In genomic region chr1:185287451-185287850, GRCh38 we compare ENCODE assay signal across 17 cellular contexts. TPM values are rescaled to one million over a fixed set of nuclear protein-coding genes. Genes with fewer than 3 reads are reported as not detected.
A peak's percentile ranks its signal among the peaks of the same experiment; 100 is the strongest.
DNase-seq lines count a peak whose midpoint lies in the region; ATAC-seq and TF ChIP-seq lines count a peak whose summit lies in the region.
"Had no signal": no experiment of that assay in that cellular context is flagged by ENCODE, and none has a peak within 500 bp of the region (broad histone marks: within the 10 kb centered on the region; RNA-seq: fewer than 3 reads in every experiment).

No MANE protein-coding gene starts in this region.

- H3K27ac ChIP-seq in foreskin keratinocyte (no peak overlapping the region), ascending aorta (no peak overlapping the region)
- H3K27ac ChIP-seq: BLaER1 had no signal

- H3K27ac Mint-ChIP-seq in activated CD8-positive, alpha-beta T cell treated with anti-CD3 and anti-CD28 coated beads for 36 hours = no peak overlapping the region
- no peak overlapping the region for H3K27ac Mint-ChIP-seq in activated CD8-positive, alpha-beta T cell treated with anti-CD3 and anti-CD28 coated beads, Interleukin-2, amount 10 ng/mL, durations not matched to agents 7 days and 5 days
- H3K27ac Mint-ChIP-seq in T-helper 17 cell = peak overlapping the region; percentile 39
- H3K27ac Mint-ChIP-seq in activated T-helper 17 cell treated with anti-CD3 and anti-CD28 coated beads, Interleukin-2, amount 50 U/mL, for 72 hours = peak overlapping the region; percentile 29
- H3K27ac Mint-ChIP-seq: CD14-positive monocyte, GM23338 had no signal

- H3K4me3 Mint-ChIP-seq in activated CD8-positive, alpha-beta T cell treated with anti-CD3 and anti-CD28 coated beads for 36 hours = no peak overlapping the region
- H3K4me3 Mint-ChIP-seq in activated CD8-positive, alpha-beta T cell treated with anti-CD3 and anti-CD28 coated beads, Interleukin-2, amount 10 ng/mL, durations not matched to agents 7 days and 5 days = no peak overlapping the region
- H3K4me3 Mint-ChIP-seq in T-helper 17 cell = no peak overlapping the region
- H3K4me3 Mint-ChIP-seq in activated T-helper 17 cell treated with anti-CD3 and anti-CD28 coated beads, Interleukin-2, amount 50 U/mL, for 72 hours = no peak overlapping the region
- H3K4me3 Mint-ChIP-seq: CD14-positive monocyte; CD4-positive, alpha-beta memory T cell; GM23338 had no signal

- intact Hi-C loops in activated CD8-positive, alpha-beta T cell treated with anti-CD3 and anti-CD28 coated beads for 36 hours (cut with micrococcal nuclease) = no loop called here
- intact Hi-C loops in ascending aorta (cut with DNase I) = no loop called here

- no peaks in the 10 kb centered on the region for H3K27me3 Mint-ChIP-seq in activated CD8-positive, alpha-beta T cell treated with anti-CD3 and anti-CD28 coated beads for 36 hours
- H3K27me3 Mint-ChIP-seq in activated CD8-positive, alpha-beta T cell treated with anti-CD3 and anti-CD28 coated beads, Interleukin-2, amount 10 ng/mL, durations not matched to agents 7 days and 5 days (ENCODE audit: low read depth) = no peaks in the 10 kb centered on the region
- no peaks in the 10 kb centered on the region for H3K27me3 Mint-ChIP-seq in T-helper 17 cell
- H3K27me3 Mint-ChIP-seq in activated T-helper 17 cell treated with anti-CD3 and anti-CD28 coated beads, Interleukin-2, amount 50 U/mL, for 72 hours = no peaks in the 10 kb centered on the region
- H3K27me3 Mint-ChIP-seq: CD4-positive, alpha-beta memory T cell had no signal

- peaks cover 11% of the 10 kb centered on the region for H3K36me3 Mint-ChIP-seq in activated CD8-positive, alpha-beta T cell treated with anti-CD3 and anti-CD28 coated beads for 36 hours (ENCODE audit: low read depth)
- H3K36me3 Mint-ChIP-seq in activated CD8-positive, alpha-beta T cell treated with anti-CD3 and anti-CD28 coated beads, Interleukin-2, amount 10 ng/mL, durations not matched to agents 7 days and 5 days (ENCODE audit: low read depth) = peaks cover 24% of the 10 kb centered on the region
- no peaks in the 10 kb centered on the region for H3K36me3 Mint-ChIP-seq in T-helper 17 cell (ENCODE audit: low read depth)
- H3K36me3 Mint-ChIP-seq in activated T-helper 17 cell treated with anti-CD3 and anti-CD28 coated beads, Interleukin-2, amount 50 U/mL, for 72 hours (ENCODE audit: low read depth) = peaks cover 17% of the 10 kb centered on the region

- peak; percentile 21 for DNase-seq in activated CD8-positive, alpha-beta T cell treated with anti-CD3 and anti-CD28 coated beads for 36 hours
- no peak for DNase-seq in activated CD8-positive, alpha-beta T cell treated with anti-CD3 and anti-CD28 coated beads, Interleukin-2, amount 10 ng/mL, durations not matched to agents 7 days and 5 days
- DNase-seq in T-helper 17 cell (no peak), foreskin keratinocyte (no peak), DMS153 treated with DMSO at 0.1 percent for 48 hours (lab: John Stamatoyannopoulos, UW; ENCODE audit: unreplicated experiment) (no peak), ascending aorta (ENCODE audit: low spot score in 2 of 2) (no peak)
- DNase-seq: 8988T; CD4-positive, alpha-beta memory T cell; DMS153; DMS79 treated with DMSO at 0.1 percent for 48 hours; GF-D8; HCEC 1CT had no signal

- H3K9me3 Mint-ChIP-seq in activated CD8-positive, alpha-beta T cell treated with anti-CD3 and anti-CD28 coated beads for 36 hours = no peaks in the 10 kb centered on the region
- no peaks in the 10 kb centered on the region for H3K9me3 Mint-ChIP-seq in activated CD8-positive, alpha-beta T cell treated with anti-CD3 and anti-CD28 coated beads, Interleukin-2, amount 10 ng/mL, durations not matched to agents 7 days and 5 days (ENCODE audit: insufficient read depth)
- H3K9me3 Mint-ChIP-seq in activated T-helper 17 cell treated with anti-CD3 and anti-CD28 coated beads, Interleukin-2, amount 50 U/mL, for 72 hours = peaks cover 5% of the 10 kb centered on the region

- POLR2A ChIA-PET in activated CD8-positive, alpha-beta T cell treated with anti-CD3 and anti-CD28 coated beads for 36 hours (lab: Charles Lee) = interaction anchor here (0.7 to 1.3 kb wide), 3 partner anchors 14 to 21 kb away, joined by 3 read pairs; no protein-coding TSS in a partner anchor
- POLR2A ChIA-PET in activated CD8-positive, alpha-beta T cell treated with anti-CD3 and anti-CD28 coated beads, Interleukin-2, amount 10 ng/mL, durations not matched to agents 7 days and 5 days (lab: Charles Lee) = no interaction called here

- peak; percentile 52 for ATAC-seq in activated CD8-positive, alpha-beta T cell treated with anti-CD3 and anti-CD28 coated beads for 36 hours
- ATAC-seq in activated CD8-positive, alpha-beta T cell treated with anti-CD3 and anti-CD28 coated beads, Interleukin-2, amount 10 ng/mL, durations not matched to agents 7 days and 5 days = no peak
- ATAC-seq in T-helper 17 cell (no peak), foreskin keratinocyte (peak; percentile 51), HG02938 (IDR thresholded peaks at IDR 0.05; ENCODE audit: unreplicated experiment) (no peak)
- ATAC-seq in activated T-helper 17 cell treated with anti-CD3 and anti-CD28 coated beads, Interleukin-2, amount 50 U/mL, for 72 hours (replicated peaks) = peak; percentile 39
- ATAC-seq: GM23338 had no signal

- H3K27me3 ChIP-seq in foreskin keratinocyte = no peaks in the 10 kb centered on the region
- H3K27me3 ChIP-seq in ascending aorta = no peaks in the 10 kb centered on the region
- H3K27me3 ChIP-seq: BLaER1 had no signal

- H3K9me3 ChIP-seq in T-helper 17 cell (ENCODE audit: control insufficient read depth, low read length, poor library complexity, severe bottlenecking) (no peaks in the 10 kb centered on the region), ascending aorta (no peaks in the 10 kb centered on the region)
- H3K9me3 ChIP-seq: BLaER1 had no signal

- TF ChIP-seq CTCF in activated CD8-positive, alpha-beta T cell treated with anti-CD3 and anti-CD28 coated beads for 36 hours (IDR thresholded peaks at IDR 0.05) = peak; percentile 22
- TF ChIP-seq CTCF in foreskin keratinocyte (conservative IDR thresholded peaks at IDR 0.05) (no peak), ascending aorta (IDR thresholded peaks at IDR 0.05) (no peak)

- H3K4me1 Mint-ChIP-seq in activated CD8-positive, alpha-beta T cell treated with anti-CD3 and anti-CD28 coated beads for 36 hours (ENCODE audit: low read depth) = peaks cover 37% of the 10 kb centered on the region
- H3K4me1 Mint-ChIP-seq in activated CD8-positive, alpha-beta T cell treated with anti-CD3 and anti-CD28 coated beads, Interleukin-2, amount 10 ng/mL, durations not matched to agents 7 days and 5 days (ENCODE audit: low read depth) = peaks cover 21% of the 10 kb centered on the region
- H3K4me1 Mint-ChIP-seq in T-helper 17 cell = peaks cover 21% of the 10 kb centered on the region
- peaks cover 25% of the 10 kb centered on the region for H3K4me1 Mint-ChIP-seq in activated T-helper 17 cell treated with anti-CD3 and anti-CD28 coated beads, Interleukin-2, amount 50 U/mL, for 72 hours

- no peaks in the 10 kb centered on the region for H3K36me3 ChIP-seq in ascending aorta

- no peak overlapping the region for H3K4me3 ChIP-seq in ascending aorta
- H3K4me3 ChIP-seq: BLaER1, GM23338 had no signal

- no peaks in the 10 kb centered on the region for H3K4me1 ChIP-seq in foreskin keratinocyte
- no peaks in the 10 kb centered on the region for H3K4me1 ChIP-seq in ascending aorta
- H3K4me1 ChIP-seq: BLaER1 had no signal

- CTCF ChIA-PET in activated CD8-positive, alpha-beta T cell treated with anti-CD3 and anti-CD28 coated beads for 36 hours (lab: Charles Lee) = interaction anchor here (0.9 to 1.5 kb wide), 4 partner anchors 14 to 394 kb away, joined by 3 read pairs; no protein-coding TSS in a partner anchor
- CTCF ChIA-PET in activated CD8-positive, alpha-beta T cell treated with anti-CD3 and anti-CD28 coated beads, Interleukin-2, amount 10 ng/mL, durations not matched to agents 7 days and 5 days (lab: Charles Lee) = interaction anchor here (0.7 kb wide), 1 partner anchor 117 kb away, joined by 3 read pairs; no protein-coding TSS in a partner anchor

RNA-seq across cellular contexts. Expression of gene IVNS1ABP, which starts 29.6 kb away (rescaled TPM):
- 100 to 1,000 TPM; 244 to 256 TPM for total RNA-seq in activated CD8-positive, alpha-beta T cell treated with anti-CD3 and anti-CD28 coated beads for 36 hours
- total RNA-seq in activated CD8-positive, alpha-beta T cell treated with anti-CD3 and anti-CD28 coated beads, Interleukin-2, amount 10 ng/mL, durations not matched to agents 7 days and 5 days = 100 to 1,000 TPM; 216 to 234 TPM
- total RNA-seq in T-helper 17 cell = 100 to 1,000 TPM; 467 to 499 TPM
- 100 to 1,000 TPM; 215 to 269 TPM for total RNA-seq in activated T-helper 17 cell treated with anti-CD3 and anti-CD28 coated beads, Interleukin-2, amount 50 U/mL, for 72 hours
- total RNA-seq in foreskin keratinocyte = 73.4 and 76.4 TPM in 2 replicates
- 39.8 and 45.6 TPM in 2 replicates for polyA plus RNA-seq in foreskin keratinocyte
- total RNA-seq in ascending aorta = 61.0 TPM

Comparison
In these comparisons a context has a peak if more than half of its experiments do, and no peak if none do; other contexts are left out.
1. ATAC-seq: peak in activated CD8-positive, alpha-beta T cell treated with anti-CD3 and anti-CD28 coated beads for 36 hours (single experiment), activated T-helper 17 cell treated with anti-CD3 and anti-CD28 coated beads, Interleukin-2, amount 50 U/mL, for 72 hours (single experiment) and foreskin keratinocyte (single experiment); none in activated CD8-positive, alpha-beta T cell treated with anti-CD3 and anti-CD28 coated beads, Interleukin-2, amount 10 ng/mL, durations not matched to agents 7 days and 5 days (single experiment), T-helper 17 cell (single experiment) and HG02938 (single experiment).
2. H3K27ac Mint-ChIP-seq: peak in T-helper 17 cell (single experiment) and activated T-helper 17 cell treated with anti-CD3 and anti-CD28 coated beads, Interleukin-2, amount 50 U/mL, for 72 hours (single experiment); none in activated CD8-positive, alpha-beta T cell treated with anti-CD3 and anti-CD28 coated beads for 36 hours (single experiment) and activated CD8-positive, alpha-beta T cell treated with anti-CD3 and anti-CD28 coated beads, Interleukin-2, amount 10 ng/mL, durations not matched to agents 7 days and 5 days (single experiment).